8 cellular contexts compared by ENCODE assay signal in genomic region chr14:105480807-105481801, GRCh38. TPM values are rescaled to one million over a fixed set of nuclear protein-coding genes. Genes with fewer than 3 reads are reported as not detected.
DNase-seq lines count a peak whose midpoint lies in the region; ATAC-seq and TF ChIP-seq lines count a peak whose summit lies in the region.

No MANE protein-coding gene starts in this region.

- peaks cover 16% of the 10 kb centered on the region for H3K27me3 Mint-ChIP-seq in HFFc6 (ENCODE audit: insufficient read depth)

- no peaks in the 10 kb centered on the region for H3K27me3 ChIP-seq in adipocyte (replicated peaks; ENCODE audit: control insufficient read depth, insufficient read depth, low read length)
- peaks cover under 1% of the 10 kb centered on the region for H3K27me3 ChIP-seq in upper lobe of right lung

- H3K36me3 Mint-ChIP-seq in HFFc6 (ENCODE audit: low read depth): no peaks in the 10 kb centered on the region

- TF ChIP-seq CTCF in HFFc6 (IDR thresholded peaks at IDR 0.05): peak; percentile 100
- peak; percentile 100 for TF ChIP-seq CTCF in upper lobe of right lung (IDR thresholded peaks at IDR 0.05)

- H3K4me3 ChIP-seq in adipocyte (ENCODE audit: low read length) (peak overlapping the region; percentile 77), upper lobe of right lung (peak overlapping the region; percentile 40)

- H3K4me1 ChIP-seq in adipocyte (ENCODE audit: control insufficient read depth, insufficient read depth, low read length) (peaks cover 23% of the 10 kb centered on the region), upper lobe of right lung (peaks cover 60% of the 10 kb centered on the region)

- H3K27ac ChIP-seq in upper lobe of right lung: peak overlapping the region; percentile 98

- DNase-seq in ELF-1 (ENCODE audit: low read depth, low spot score) (peak; percentile 96), HFFc6 (peak; percentile 82), NCI-H128 (lab: John Stamatoyannopoulos, UW; ENCODE audit: unreplicated experiment) (peak; percentile 86), SW480 (ENCODE audit: low spot score) (peak; percentile 90), adipocyte (ENCODE audit: low read depth) (peak; percentile 95), cardiac septum (ENCODE audit: low spot score) (peak; percentile 95), posterior vena cava (ENCODE audit: low spot score) (peak; percentile 97), upper lobe of right lung (peak; percentile 93)

- H3K4me1 Mint-ChIP-seq in HFFc6 (ENCODE audit: low read depth): peaks cover 24% of the 10 kb centered on the region

- peak overlapping the region; percentile 100 for H3K27ac Mint-ChIP-seq in HFFc6

- peak; percentile 85 for ATAC-seq in upper lobe of right lung

- H3K9me3 Mint-ChIP-seq in HFFc6: peaks cover 4% of the 10 kb centered on the region; the same call in 1 of the 2 replicates

- H3K36me3 ChIP-seq in adipocyte (ENCODE audit: control insufficient read depth, insufficient read depth, low read length, severe bottlenecking) (no peaks in the 10 kb centered on the region), upper lobe of right lung (no peaks in the 10 kb centered on the region)

- peak overlapping the region; percentile 87 for H3K4me3 Mint-ChIP-seq in HFFc6

- no peaks in the 10 kb centered on the region for H3K9me3 ChIP-seq in adipocyte (ENCODE audit: control insufficient read depth, low read length)
- H3K9me3 ChIP-seq in upper lobe of right lung: no peaks in the 10 kb centered on the region

- intact Hi-C loops in cardiac septum (cut with DNase I): no loop called here
- intact Hi-C loops in posterior vena cava (cut with DNase I): no loop called here
- intact Hi-C loops in upper lobe of right lung (cut with DNase I): no loop called here

- H3K9ac ChIP-seq in adipocyte (ENCODE audit: low read length): peak overlapping the region; percentile 77

RNA-seq across cellular contexts. Expression of gene CRIP1, which starts 5.6 kb away (rescaled TPM):
- total RNA-seq in HFFc6 (2021; fragmentation: NEBNext Ultra II Directional; extraction: Animal tissue kit (Norgen Biotek cat#: 25700)): 10 to 100 TPM in 4 of 6 experiments, 1 to 10 TPM in 2; 4.8 to 55.2 (median 42.3) TPM
- total RNA-seq in cardiac septum: 68.2 TPM
- total RNA-seq in posterior vena cava: 100 to 1,000 TPM; 122 to 285 TPM
- total RNA-seq in upper lobe of right lung: 96.2 TPM

RNA-seq across cellular contexts. Expression of gene CRIP2, which starts 6.5 kb away (rescaled TPM):
- total RNA-seq in HFFc6 (2021; fragmentation: NEBNext Ultra II Directional; extraction: Animal tissue kit (Norgen Biotek cat#: 25700)): 10 to 100 TPM in 4 of 6 experiments, 1 to 10 TPM in 2; 6.9 to 22.4 (median 21.0) TPM
- 918 TPM for total RNA-seq in cardiac septum
- 100 to 1,000 TPM; 187 to 199 TPM for total RNA-seq in posterior vena cava
- 191 TPM for total RNA-seq in upper lobe of right lung

RNA-seq across cellular contexts. Expression of gene TEDC1, which starts 9.9 kb away (rescaled TPM):
- total RNA-seq in HFFc6 (2021; fragmentation: NEBNext Ultra II Directional; extraction: Animal tissue kit (Norgen Biotek cat#: 25700)): 10 to 100 TPM in 5 of 6 experiments, 1 to 10 TPM in 1; 9.1 to 12.9 (median 12.7) TPM
- total RNA-seq in cardiac septum (3.8 TPM), posterior vena cava (10 to 100 TPM in 1 of 2 donors, 1 to 10 TPM in 1; 7.9 to 15.4 TPM), upper lobe of right lung (7.9 TPM)

RNA-seq across cellular contexts. Expression of gene TMEM121, which starts 45.3 kb away (rescaled TPM):
- 1 to 10 TPM; 3.0 to 4.2 (median 3.4) TPM for total RNA-seq in HFFc6 (2021; fragmentation: NEBNext Ultra II Directional; extraction: Animal tissue kit (Norgen Biotek cat#: 25700))
- total RNA-seq in cardiac septum (1.3 TPM), posterior vena cava (1 to 10 TPM; 1.9 to 2.2 TPM), upper lobe of right lung (1.5 TPM)

Comparison
In these comparisons a context has a peak if more than half of its experiments do, and no peak if none do; other contexts are left out.
1. Peak in every context shown above with its lines: DNase-seq, ATAC-seq, H3K4me3 ChIP-seq and H3K27ac ChIP-seq.